ENCODE assay signal across 25 cellular contexts in genomic region chr14:104885031-104885972, GRCh38. TPM values are rescaled to one million over a fixed set of nuclear protein-coding genes. Genes with fewer than 3 reads are reported as not detected.
DNase-seq lines count a peak whose midpoint lies in the region; ATAC-seq and TF ChIP-seq lines count a peak whose summit lies in the region.
"Had no signal": no experiment of that assay in that cellular context is flagged by ENCODE, and none has a peak within 500 bp of the region (broad histone marks: within the 10 kb centered on the region; RNA-seq: fewer than 3 reads in every experiment).

No MANE protein-coding gene starts in this region.

- intact Hi-C loops in Right ventricle myocardium superior (cut with DNase I) (no loop called here), mucosa of descending colon (cut with DNase I, micrococcal nuclease) (no loop called here), aorta (cut with DNase I) (no loop called here), sciatic nerve (cut with DNase I) (no loop called here)

- WGBS in aorta, 2 donors = 91% methylated on average over 30 to 38 of the region's 38 CpGs

- no peaks in the 10 kb centered on the region for H3K9me3 ChIP-seq in right atrium auricular region
- H3K9me3 ChIP-seq in mucosa of descending colon = no peaks in the 10 kb centered on the region
- H3K9me3 ChIP-seq in aorta (ENCODE audit: control insufficient read depth, low read length) = no peaks in the 10 kb centered on the region
- H3K9me3 ChIP-seq: psoas muscle, SJCRH30 had no signal

- no peak for ATAC-seq in Right ventricle myocardium superior (ENCODE audit: poor library complexity)
- ATAC-seq in mucosa of descending colon = no peak
- no peak for ATAC-seq in aorta (ENCODE audit: low FRiP score)
- no peak for ATAC-seq in sciatic nerve
- no peak for ATAC-seq in GM18519 (IDR thresholded peaks at IDR 0.05; ENCODE audit: low FRiP score, unreplicated experiment)
- ATAC-seq: activated naive CD8-positive, alpha-beta T cell treated with anti-CD3 and anti-CD28 coated beads, Interleukin-2, amount 50 U/mL, for 24 hours; psoas muscle had no signal

- H3K27me3 ChIP-seq in right atrium auricular region (no peaks in the 10 kb centered on the region), aorta (ENCODE audit: control insufficient read depth in 1 of 2, insufficient read depth in 2 of 2, low read length in 1 of 2) (no peaks in the 10 kb centered on the region)
- H3K27me3 ChIP-seq: SJCRH30 had no signal

- no peak overlapping the region for H3K27ac ChIP-seq in right atrium auricular region
- no peak overlapping the region for H3K27ac ChIP-seq in aorta (ENCODE audit: low read depth in 1 of 2, low read length in 2 of 2)
- H3K27ac ChIP-seq: coronary artery, PC-9, psoas muscle, SJCRH30 had no signal

- H3K4me1 ChIP-seq in right atrium auricular region = no peaks in the 10 kb centered on the region
- H3K4me1 ChIP-seq in mucosa of descending colon (ENCODE audit: low read depth) = no peaks in the 10 kb centered on the region
- no peaks in the 10 kb centered on the region for H3K4me1 ChIP-seq in aorta (ENCODE audit: control insufficient read depth in 1 of 2, insufficient read depth in 2 of 2, low read length in 2 of 2)

- H3K4me3 ChIP-seq in right atrium auricular region (no peak overlapping the region), mucosa of descending colon (no peak overlapping the region), aorta (ENCODE audit: low read length in 2 of 2) (no peak overlapping the region)
- H3K4me3 ChIP-seq: coronary artery, PC-9, psoas muscle, SJCRH30 had no signal

- DNase-seq in Right ventricle myocardium superior = peak; percentile 37
- no peak for DNase-seq in right atrium auricular region (ENCODE audit: low spot score)
- peak; percentile 1 for DNase-seq in effector CD4-positive, alpha-beta T cell
- peak; percentile 4 to 45 (median 24) for DNase-seq in mucosa of descending colon
- peak; percentile 46 to 73 for DNase-seq in aorta
- DNase-seq in sciatic nerve (ENCODE audit: low spot score) = no peak
- no peak for DNase-seq in stimulated activated CD8-positive, alpha-beta memory T cell treated with anti-CD3 and anti-CD28 coated beads, Interleukin-4, amount 100 ng/mL, for 48 hours
- DNase-seq: ACHN; activated CD4-positive, alpha-beta T cell treated with anti-CD3 and anti-CD28 coated beads, Interleukin-2, amount 50 U/mL, for 1 hour; activated naive CD8-positive, alpha-beta T cell treated with anti-CD3 and anti-CD28 coated beads, Interleukin-2, amount 50 U/mL, for 24 hours; C1 segment of cervical spinal cord; Calu3; NCI-H1105 treated with DMSO at 0.1 percent for 48 hours; NCI-H2081; NCI-H510A treated with DMSO at 0.1 percent for 48 hours; nephron progenitor cell; PC-9; trophoblast cell had no signal

- TF ChIP-seq CTCF in right atrium auricular region (IDR thresholded peaks at IDR 0.05) = no peak
- TF ChIP-seq CTCF in mucosa of descending colon (IDR thresholded peaks at IDR 0.05) = no peak

- peaks cover 36% of the 10 kb centered on the region for H3K36me3 ChIP-seq in right atrium auricular region
- H3K36me3 ChIP-seq in mucosa of descending colon (ENCODE audit: low read depth) = no peaks in the 10 kb centered on the region
- peaks cover 0 to 14% of the 10 kb centered on the region in 2 donors for H3K36me3 ChIP-seq in aorta (ENCODE audit: control insufficient read depth in 1 of 2, insufficient read depth in 2 of 2, low read length in 1 of 2)
- H3K36me3 ChIP-seq: SJCRH30 had no signal

RNA-seq across cellular contexts. Expression of gene CEP170B, which starts 20.2 kb away (rescaled TPM):
- total RNA-seq in Right ventricle myocardium superior (9.5 TPM), right atrium auricular region (10 to 100 TPM in 1 of 2 donors, 1 to 10 TPM in 1; 7.9 to 15.1 TPM), mucosa of descending colon (10 to 100 TPM; 66.8 to 89.9 (median 69.9) TPM), aorta (10 to 100 TPM; 30.0 to 36.2 TPM), sciatic nerve (15.3 TPM)
- 10 to 100 TPM in 1 of 2 donors, 1 to 10 TPM in 1; 6.4 to 16.2 TPM for polyA plus RNA-seq in aorta

RNA-seq across cellular contexts. Expression of gene PLD4, which starts 39.4 kb away (rescaled TPM):
- total RNA-seq in Right ventricle myocardium superior (0.13 TPM), right atrium auricular region (under 1 TPM in 1 of 2 donors, not detected in 1; 0.08 TPM), mucosa of descending colon (1 to 10 TPM in 1 of 3 donors, under 1 TPM in 2; 0.38 to 2.2 (median 0.39) TPM), aorta (1 to 10 TPM in 1 of 2 donors, under 1 TPM in 1; 0.62 to 1.7 TPM), sciatic nerve (7.0 TPM)
- polyA plus RNA-seq in aorta = under 1 TPM in 1 of 2 donors, not detected in 1; 0.38 TPM
- total RNA-seq: Daoy, LHCN-M2, PC-9, SJCRH30 had no signal
- polyA plus RNA-seq: fibroblast of lung, psoas muscle had no signal

Comparison
In these comparisons a context has a peak if more than half of its experiments do, and no peak if none do; other contexts are left out.
1. DNase-seq: peak in Right ventricle myocardium superior (single experiment), effector CD4-positive, alpha-beta T cell (single experiment), mucosa of descending colon (3 of 3) and aorta (2 of 2); none in right atrium auricular region (single experiment), sciatic nerve (single experiment) and stimulated activated CD8-positive, alpha-beta memory T cell treated with anti-CD3 and anti-CD28 coated beads, Interleukin-4, amount 100 ng/mL, for 48 hours (single experiment).